28 cellular contexts compared by ENCODE assay signal in the genomic region with DNA sequence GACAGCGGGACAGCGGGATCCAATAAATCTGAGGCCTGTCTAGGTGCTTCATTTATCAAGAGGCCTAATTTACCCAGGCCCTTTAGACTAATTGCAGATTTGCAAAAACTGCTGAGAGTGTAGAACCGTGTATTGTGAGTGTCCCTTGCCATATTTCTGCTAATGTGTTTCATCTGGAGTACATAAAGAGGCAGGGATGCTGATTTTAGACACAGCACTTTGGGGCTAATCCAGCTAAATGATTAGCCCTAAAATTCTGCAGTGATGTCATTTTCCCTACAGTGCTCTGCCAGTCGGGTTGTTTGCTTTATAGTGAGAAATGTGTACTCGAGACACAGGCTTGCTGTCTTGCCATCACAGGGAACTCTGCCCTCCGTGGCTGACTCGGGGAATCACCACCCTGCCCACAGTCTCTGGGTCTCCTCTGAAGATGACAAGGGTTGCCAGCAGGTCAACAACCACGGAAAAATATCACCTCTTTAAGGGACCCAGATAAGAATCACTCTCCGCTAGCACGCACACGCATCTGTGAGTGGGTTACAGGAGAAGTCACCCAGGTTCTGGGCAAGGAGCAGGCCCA.
DNase-seq lines count a peak whose midpoint lies in the region; FAIRE-seq and TF ChIP-seq lines count a peak whose summit lies in the region.
"Had no signal": no experiment of that assay in that cellular context is flagged by ENCODE, and none has a peak within 500 bp of the region (broad histone marks: within the 10 kb centered on the region; RNA-seq: fewer than 3 reads in every experiment).

No MANE protein-coding gene starts in this region.

- H3K9ac ChIP-seq in H1 (replicated peaks in 1 of 4; ENCODE audit: extremely low read depth in 1 of 4, low read depth in 3 of 4, low read length in 3 of 4), result no peak overlapping the region; a peak in 1 of 7 replicates
- H3K9ac ChIP-seq in mesenchymal stem cell (ENCODE audit: low read length), result peak overlapping the region; percentile 25

- 90% methylated on average over 11 of the region's 11 CpGs; no CpG with 5 or more reads in 1 of the 2 experiments for WGBS in H1 (ENCODE audit: extremely low coverage in 1 of 2, insufficient coverage in 1 of 2, insufficient read length in 1 of 2, insufficient replicate concordance in 2 of 2, low coverage in 1 of 2, low lambda C conversion rate in 2 of 2, missing lambda C conversion rate in 1 of 2), 2 experiments
- WGBS in mesenchymal stem cell, result 66% methylated on average over 11 of the region's 11 CpGs

- no peaks in the 10 kb centered on the region for H3K27me3 ChIP-seq in H1 (replicated peaks in 1 of 4; ENCODE audit: control insufficient read depth in 3 of 4, extremely low read depth in 1 of 4, insufficient read depth in 3 of 4, low read length in 3 of 4)
- no peaks in the 10 kb centered on the region for H3K27me3 ChIP-seq in mesenchymal stem cell (ENCODE audit: control insufficient read depth in 1 of 2, insufficient read depth in 1 of 2, low read length in 2 of 2)
- H3K27me3 ChIP-seq: BE2C, body of pancreas, heart right ventricle had no signal

- no peak overlapping the region for H3K27ac ChIP-seq in H1 (ENCODE audit: low read depth, low read length)
- no peak overlapping the region for H3K27ac ChIP-seq in mesenchymal stem cell (ENCODE audit: low read length, poor library complexity, severe bottlenecking)
- H3K27ac ChIP-seq: body of pancreas, heart right ventricle, PC-9, psoas muscle, VCaP had no signal

- H3K56ac ChIP-seq in H1 (replicated peaks; ENCODE audit: insufficient read length, low read depth, low read length), result no peak overlapping the region

- H3K4ac ChIP-seq in H1 (replicated peaks; ENCODE audit: insufficient read length, low read depth, low read length), result no peak overlapping the region
- H3K4ac ChIP-seq in mesenchymal stem cell (ENCODE audit: low read depth in 1 of 2, low read length in 2 of 2), result no peak overlapping the region

- POLR2A ChIA-PET in H1 (lab: Charles Lee; ENCODE audit: partially characterized antibody), result no interaction called here

- H2AFZ ChIP-seq in H1 (ENCODE audit: low read length) (no peak overlapping the region), mesenchymal stem cell (ENCODE audit: low read depth, low read length) (no peak overlapping the region)
- H2AFZ ChIP-seq: PC-9 had no signal

- H3K23me2 ChIP-seq in H1 (ENCODE audit: low read depth, low read length), result no peaks in the 10 kb centered on the region

- no peaks in the 10 kb centered on the region; a peak in 1 of 7 replicates for H3K4me1 ChIP-seq in H1 (replicated peaks in 1 of 4; ENCODE audit: control insufficient read depth in 3 of 4, insufficient read depth in 4 of 4, low read length in 3 of 4)
- peaks cover 3% of the 10 kb centered on the region for H3K4me1 ChIP-seq in mesenchymal stem cell (ENCODE audit: control insufficient read depth, insufficient read depth, low read depth, low read length)
- H3K4me1 ChIP-seq: BE2C, body of pancreas, heart right ventricle, psoas muscle had no signal

- H3K4me3 ChIP-seq in H1 (ENCODE audit: extremely low read depth in 1 of 4, insufficient read depth in 2 of 4, low read depth in 3 of 4, low read length in 4 of 4) (no peak overlapping the region), mesenchymal stem cell (ENCODE audit: insufficient read depth in 1 of 2, low read depth in 1 of 2, low read length in 2 of 2) (no peak overlapping the region)
- H3K4me3 ChIP-seq: body of pancreas, heart right ventricle, PC-9, psoas muscle had no signal

- no peak overlapping the region for H3K4me2 ChIP-seq in H1 (ENCODE audit: insufficient read depth in 1 of 2, low read depth in 2 of 2, low read length in 2 of 2)
- H3K4me2 ChIP-seq in mesenchymal stem cell (ENCODE audit: low read length, poor library complexity, severe bottlenecking), result no peak overlapping the region
- H3K4me2 ChIP-seq: PC-9 had no signal

- H3K9me3 ChIP-seq in H1 (ENCODE audit: insufficient read depth in 2 of 2, low read depth in 1 of 2, low read length in 1 of 2) (no peaks in the 10 kb centered on the region), mesenchymal stem cell (ENCODE audit: control insufficient read depth, low read length) (no peaks in the 10 kb centered on the region)
- H3K9me3 ChIP-seq: BE2C, body of pancreas, heart right ventricle, psoas muscle had no signal

- H3K79me1 ChIP-seq in H1 (ENCODE audit: low read depth, low read length) (no peaks in the 10 kb centered on the region), mesenchymal stem cell (replicated peaks; ENCODE audit: low read length, poor library complexity, severe bottlenecking) (no peaks in the 10 kb centered on the region)

- no peak overlapping the region for H2BK20ac ChIP-seq in H1 (ENCODE audit: low read length)

- H2BK15ac ChIP-seq in H1 (ENCODE audit: low read length) (no peak overlapping the region), mesenchymal stem cell (ENCODE audit: low read depth, poor library complexity, severe bottlenecking) (no peak overlapping the region)

- CTCF ChIA-PET in H1 (lab: Charles Lee; ENCODE audit: partially characterized antibody), result interaction anchor here (0.6 to 4.4 kb wide), 5 partner anchors 11 to 765 kb away, joined by 3 to 21 read pairs (median 3); no protein-coding TSS in a partner anchor

- no peaks in the 10 kb centered on the region for H4K20me1 ChIP-seq in H1 (replicated peaks in 1 of 2; ENCODE audit: control insufficient read depth in 1 of 2, insufficient read depth in 2 of 2, low read length in 2 of 2)

- H3K79me2 ChIP-seq in H1 (ENCODE audit: control insufficient read depth in 1 of 2, insufficient read depth in 2 of 2, low read length in 2 of 2), result no peaks in the 10 kb centered on the region

- DNase-seq in NCI-H748 (lab: John Stamatoyannopoulos, UW; ENCODE audit: unreplicated experiment) (peak; percentile 28), NCI-H748 treated with DMSO at 0.1 percent for 48 hours (lab: John Stamatoyannopoulos, UW) (no peak), H1 (ENCODE audit: low read depth in 1 of 2, low spot score in 2 of 2) (no peak), mesenchymal stem cell (no peak), hippocampal formation (lab: John Stamatoyannopoulos, UW) (no peak), anterior cingulate cortex (lab: John Stamatoyannopoulos, UW) (no peak), H54 (ENCODE audit: insufficient read length, low spot score) (no peak), NCI-H524 (lab: John Stamatoyannopoulos, UW) (no peak)
- DNase-seq: activated CD4-positive, alpha-beta T cell treated with anti-CD3 and anti-CD28 coated beads for 48 hours; activated gamma-delta T cell treated with Interleukin-2 at 50 U/mL for 16 hours; activated naive CD8-positive, alpha-beta T cell treated with anti-CD3 and anti-CD28 coated beads, Interleukin-2, amount 50 U/mL, for 24 hours; activated T-cell treated with anti-CD3 and anti-CD28 coated beads, Interleukin-2, amount 50 U/mL, for 24 hours; BE2C; body of pancreas; CD8-positive, alpha-beta memory T cell; DMS 273 treated with DMSO at 0.1 percent for 48 hours; foreskin melanocyte; heart right ventricle; left colon; NCI-H2081; NCI-H446 treated with DMSO at 0.1 percent for 48 hours; NK-92 treated with Interleukin-12 subunit alpha and Interleukin-12 subunit beta, amount 100 ng/mL, for 24 hours; PC-9; psoas muscle; Right ventricle myocardium superior; stimulated activated naive CD8-positive, alpha-beta T cell treated with anti-CD3 and anti-CD28 coated beads, Interleukin-15, Interleukin-2, amounts not matched to agents 100 U/mL and 50 U/mL, for 24 hours had no signal

- H2BK120ac ChIP-seq in H1 (replicated peaks; ENCODE audit: low read depth, low read length) (no peak overlapping the region), mesenchymal stem cell (ENCODE audit: low read depth, low read length) (no peak overlapping the region)

- TF ChIP-seq EP300 in H1 (IDR thresholded peaks at IDR 0.05; ENCODE audit: borderline replicate concordance in 1 of 2, low read depth in 2 of 2, low read length in 2 of 2), result no peak

- H4K8ac ChIP-seq in H1 (ENCODE audit: extremely low read depth, insufficient read depth, low read length) (0 out of 2 replicates have a peak overlapping the region, but pooled peaks have one; percentile 4), mesenchymal stem cell (ENCODE audit: low read length) (no peak overlapping the region)

- TF ChIP-seq POLR2A in H1 (IDR thresholded peaks at IDR 0.05; ENCODE audit: control extremely low read depth in 1 of 2, low read depth in 2 of 2, low read length in 2 of 2), result no peak
- no peak for TF ChIP-seq POLR2A in H54 (IDR thresholded peaks at IDR 0.05; ENCODE audit: low read depth, low read length)

- H3K23ac ChIP-seq in H1 (ENCODE audit: insufficient read length), result no peak overlapping the region
- H3K23ac ChIP-seq in mesenchymal stem cell (ENCODE audit: low read length in 2 of 2), result no peak overlapping the region

- no peak overlapping the region for H4K91ac ChIP-seq in H1 (replicated peaks; ENCODE audit: insufficient read length, low read length)
- no peak overlapping the region for H4K91ac ChIP-seq in mesenchymal stem cell (ENCODE audit: low read length)

- H2AK5ac ChIP-seq in H1 (ENCODE audit: low read depth, low read length) (no peak overlapping the region), mesenchymal stem cell (ENCODE audit: low read length, severe bottlenecking) (no peak overlapping the region)

- TF ChIP-seq CTCF in H1 (IDR thresholded peaks at IDR 0.05; ENCODE audit: control extremely low read depth in 1 of 3, insufficient read depth in 1 of 3, low read depth in 1 of 3, low read length in 3 of 3), result no peak

- H3K18ac ChIP-seq in H1 (ENCODE audit: extremely low read depth, low read length) (no peak overlapping the region), mesenchymal stem cell (ENCODE audit: low read depth in 1 of 2, low read length in 2 of 2) (no peak overlapping the region)

- no peak for TF ChIP-seq RAD21 in H1 (IDR thresholded peaks at IDR 0.05 in 1 of 2, conservative IDR thresholded peaks at IDR 0.05 in 1 of 2; ENCODE audit: low read depth in 2 of 2, low read length in 2 of 2)

- H2BK12ac ChIP-seq in H1 (ENCODE audit: low read depth, low read length) (no peak overlapping the region), mesenchymal stem cell (ENCODE audit: low read length in 2 of 2) (no peak overlapping the region)

- no peaks in the 10 kb centered on the region for H3K36me3 ChIP-seq in H1 (ENCODE audit: control insufficient read depth in 2 of 4, insufficient read depth in 4 of 4, low read length in 3 of 4)
- H3K36me3 ChIP-seq in mesenchymal stem cell (ENCODE audit: control insufficient read depth in 1 of 2, insufficient read depth in 2 of 2, low read depth in 1 of 2, low read length in 2 of 2), result no peaks in the 10 kb centered on the region
- H3K36me3 ChIP-seq: BE2C, heart right ventricle had no signal

- FAIRE-seq in H1 (lab: Jason Lieb, UNC), result no peak
- no peak for FAIRE-seq in H54 (lab: Jason Lieb, UNC)
- FAIRE-seq: A204.1 had no signal

- no peak overlapping the region for H4K5ac ChIP-seq in H1 (ENCODE audit: insufficient read length, low read depth, low read length)

- H2BK5ac ChIP-seq in H1 (ENCODE audit: low read depth, low read length) (no peak overlapping the region), mesenchymal stem cell (ENCODE audit: low read depth, low read length, poor library complexity, severe bottlenecking) (no peak overlapping the region)

- no peak overlapping the region for H3K14ac ChIP-seq in H1 (ENCODE audit: insufficient read length)
- no peak overlapping the region for H3K14ac ChIP-seq in mesenchymal stem cell (ENCODE audit: low read length in 2 of 2)

TF ChIP-seq in H1, 55 proteins besides CTCF, POLR2A, EP300 and RAD21 (continues in another document):
- no peak for TF ChIP-seq SRF (IDR thresholded peaks at IDR 0.05; ENCODE audit: low read depth, low read length)
